ENCODE assay signal across 21 cellular contexts in the genomic region with DNA sequence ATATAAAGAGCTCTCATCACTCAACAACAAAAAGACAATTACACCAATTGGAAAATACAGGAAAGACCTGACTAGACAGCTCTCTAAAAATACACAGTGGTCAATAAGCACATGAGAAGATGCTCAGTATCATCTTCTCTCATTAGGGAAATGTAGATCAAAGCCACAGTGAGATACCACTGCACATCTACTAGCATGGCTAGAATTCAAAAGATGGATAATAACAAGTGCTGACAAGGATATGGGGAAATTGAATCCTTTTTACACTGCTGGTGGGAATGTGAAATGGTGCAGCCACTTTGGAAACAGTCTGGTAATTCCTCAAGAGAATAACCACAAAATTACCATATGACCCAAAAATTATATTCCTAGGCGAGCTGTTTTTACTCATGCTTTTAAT. TPM values are rescaled to one million over a fixed set of nuclear protein-coding genes. Genes with fewer than 3 reads are reported as not detected.
DNase-seq lines count a peak whose midpoint lies in the region; ATAC-seq, FAIRE-seq and TF ChIP-seq lines count a peak whose summit lies in the region.
"Had no signal": no experiment of that assay in that cellular context is flagged by ENCODE, and none has a peak within 500 bp of the region (broad histone marks: within the 10 kb centered on the region; RNA-seq: fewer than 3 reads in every experiment).

No MANE protein-coding gene starts in this region.

- TF ChIP-seq CTCF in RWPE2 (IDR thresholded peaks at IDR 0.05; ENCODE audit: poor library complexity, severe bottlenecking) (no peak), foreskin keratinocyte (conservative IDR thresholded peaks at IDR 0.05) (peak; percentile 10)

- TF ChIP-seq POLR2A in H54 (IDR thresholded peaks at IDR 0.05; ENCODE audit: low read depth, low read length): no peak

- FAIRE-seq in H54 (lab: Jason Lieb, UNC): no peak
- FAIRE-seq: A549, D721Med, GM18507, HTR-8/SVneo had no signal

- H3K4me1 ChIP-seq in Karpas-422 (ENCODE audit: low read length) (no peaks in the 10 kb centered on the region), RWPE2 (ENCODE audit: insufficient read depth, poor library complexity, severe bottlenecking) (peaks cover 19% of the 10 kb centered on the region), foreskin keratinocyte (peaks cover 10% of the 10 kb centered on the region), stomach smooth muscle (ENCODE audit: control insufficient read depth, insufficient read depth, low read length) (peaks cover 22% of the 10 kb centered on the region)

- DNase-seq in Karpas-422 (peak; percentile 4), RWPE2 (ENCODE audit: low spot score) (no peak), foreskin keratinocyte (no peak), H54 (ENCODE audit: insufficient read length, low spot score) (no peak)
- no peak for DNase-seq in stimulated activated naive CD8-positive, alpha-beta T cell treated with anti-CD3 and anti-CD28 coated beads, Interleukin-15, Interleukin-2, amounts not matched to agents 100 U/mL and 50 U/mL, for 24 hours
- DNase-seq: AML-193; CD4-positive, alpha-beta T cell; H7; KG1; NCI-H1048; NCI-H1417; NCI-H2081; NCI-H2227 treated with DMSO at 0.1 percent for 48 hours; NCI-H526 treated with DMSO at 0.1 percent for 48 hours had no signal

- H3K4me3 ChIP-seq in Karpas-422 (ENCODE audit: low read length) (no peak overlapping the region), RWPE2 (ENCODE audit: severe bottlenecking) (no peak overlapping the region), stomach smooth muscle (ENCODE audit: low read length in 2 of 2) (no peak overlapping the region)
- H3K4me3 ChIP-seq: BLaER1 treated with 17β-estradiol and CSF1 and Interleukin-3, amounts not matched to agents 10 nM and 100 nM had no signal

- H2AFZ ChIP-seq in Karpas-422 (ENCODE audit: low read length): no peak overlapping the region

- H3K9ac ChIP-seq in Karpas-422 (ENCODE audit: low read length) (no peak overlapping the region), stomach smooth muscle (ENCODE audit: low read length in 2 of 2) (no peak overlapping the region)
- H3K9ac ChIP-seq: BLaER1 treated with 17β-estradiol and CSF1 and Interleukin-3, amounts not matched to agents 10 nM and 100 nM had no signal

- H3K27me3 ChIP-seq in Karpas-422 (ENCODE audit: low read length) (no peaks in the 10 kb centered on the region), RWPE2 (ENCODE audit: insufficient read depth, poor library complexity, severe bottlenecking) (no peaks in the 10 kb centered on the region), foreskin keratinocyte (no peaks in the 10 kb centered on the region), stomach smooth muscle (ENCODE audit: control insufficient read depth in 1 of 2, insufficient read depth in 2 of 2, low read length in 2 of 2) (no peaks in the 10 kb centered on the region)
- H3K27me3 ChIP-seq: BLaER1 treated with 17β-estradiol and CSF1 and Interleukin-3, amounts not matched to agents 10 nM and 100 nM had no signal

- H4K20me1 ChIP-seq in Karpas-422 (ENCODE audit: insufficient read depth, low read depth, low read length): no peaks in the 10 kb centered on the region

- H3K36me3 ChIP-seq in Karpas-422 (ENCODE audit: insufficient read depth, low read length) (no peaks in the 10 kb centered on the region; the same call in 1 of the 2 replicates), RWPE2 (ENCODE audit: low read depth) (peaks cover 10% of the 10 kb centered on the region), stomach smooth muscle (ENCODE audit: control insufficient read depth in 2 of 2, insufficient read depth in 2 of 2, low read length in 2 of 2) (no peaks in the 10 kb centered on the region)

- no peaks in the 10 kb centered on the region for H3K9me2 ChIP-seq in Karpas-422 (replicated peaks; ENCODE audit: insufficient read depth, low read length)

- H3K9me3 ChIP-seq in Karpas-422 (ENCODE audit: low read length) (no peaks in the 10 kb centered on the region; the same call in 1 of the 2 replicates), RWPE2 (ENCODE audit: severe bottlenecking) (peaks cover 7% of the 10 kb centered on the region), stomach smooth muscle (ENCODE audit: control insufficient read depth in 2 of 2, low read length in 2 of 2) (no peaks in the 10 kb centered on the region)

- no peak overlapping the region for H3K27ac ChIP-seq in Karpas-422 (ENCODE audit: low read length)
- peak overlapping the region; percentile 93 for H3K27ac ChIP-seq in RWPE2 (ENCODE audit: poor library complexity, severe bottlenecking)
- no peak overlapping the region for H3K27ac ChIP-seq in foreskin keratinocyte
- peak overlapping the region; percentile 97 for H3K27ac ChIP-seq in stomach smooth muscle (ENCODE audit: low read length)
- H3K27ac ChIP-seq: BLaER1 treated with 17β-estradiol and CSF1 and Interleukin-3, amounts not matched to agents 10 nM and 100 nM had no signal

- H3K4me2 ChIP-seq in Karpas-422 (ENCODE audit: low read depth, low read length, poor library complexity, severe bottlenecking): no peak overlapping the region

- ATAC-seq in RWPE2 (ENCODE audit: low read depth): no peak
- no peak for ATAC-seq in foreskin keratinocyte
- ATAC-seq in stimulated activated naive CD8-positive, alpha-beta T cell treated with anti-CD3 and anti-CD28 coated beads, Interleukin-15, Interleukin-2, amounts not matched to agents 100 U/mL and 50 U/mL, for 24 hours: no peak
- no peak for ATAC-seq in HG03469 (IDR thresholded peaks at IDR 0.05; ENCODE audit: unreplicated experiment)

- peaks cover 83% of the 10 kb centered on the region for H3K79me2 ChIP-seq in Karpas-422 (ENCODE audit: low read length)

RNA-seq across cellular contexts. Expression of a gene that starts 9.4 kb away (rescaled TPM):
- total RNA-seq in Karpas-422 (2014; rRNA removed; shearing (Covaris generic); ENCODE audit: low replicate concordance): 11.8 and 25.9 TPM in 2 replicates
- total RNA-seq in foreskin keratinocyte: 138 and 139 TPM in 2 replicates
- polyA plus RNA-seq in foreskin keratinocyte: 239 and 257 TPM in 2 replicates

RNA-seq across cellular contexts. Expression of a gene that starts 35.6 kb away (rescaled TPM):
- total RNA-seq in Karpas-422 (2014; rRNA removed; shearing (Covaris generic); ENCODE audit: low replicate concordance): not detected in 2 replicates
- total RNA-seq in foreskin keratinocyte: 33.0 and 40.3 TPM in 2 replicates
- 27.0 and 33.7 TPM in 2 replicates for polyA plus RNA-seq in foreskin keratinocyte
- total RNA-seq: CD4-positive, alpha-beta T cell had no signal

RNA-seq across cellular contexts. Expression of a gene that starts 40.4 kb away (rescaled TPM):
- total RNA-seq in Karpas-422 (2014; rRNA removed; shearing (Covaris generic); ENCODE audit: low replicate concordance): not detected in 2 replicates
- 1.5 and 2.1 TPM in 2 replicates for total RNA-seq in foreskin keratinocyte
- 2.5 and 2.8 TPM in 2 replicates for polyA plus RNA-seq in foreskin keratinocyte

Comparison
In these comparisons a context has a peak if more than half of its experiments do, and no peak if none do; other contexts are left out.
1. H3K27ac ChIP-seq: peak in RWPE2 (single experiment) and stomach smooth muscle (single experiment); none in Karpas-422 (single experiment) and foreskin keratinocyte (single experiment).
2. RNA of a gene that starts 35.6 kb away (total RNA-seq): 33.0 to 40.3 TPM in foreskin keratinocyte; not detected in Karpas-422; every median in the first group is over 10 times any median in the second.